23 cellular contexts compared by ENCODE assay signal in the genomic region with DNA sequence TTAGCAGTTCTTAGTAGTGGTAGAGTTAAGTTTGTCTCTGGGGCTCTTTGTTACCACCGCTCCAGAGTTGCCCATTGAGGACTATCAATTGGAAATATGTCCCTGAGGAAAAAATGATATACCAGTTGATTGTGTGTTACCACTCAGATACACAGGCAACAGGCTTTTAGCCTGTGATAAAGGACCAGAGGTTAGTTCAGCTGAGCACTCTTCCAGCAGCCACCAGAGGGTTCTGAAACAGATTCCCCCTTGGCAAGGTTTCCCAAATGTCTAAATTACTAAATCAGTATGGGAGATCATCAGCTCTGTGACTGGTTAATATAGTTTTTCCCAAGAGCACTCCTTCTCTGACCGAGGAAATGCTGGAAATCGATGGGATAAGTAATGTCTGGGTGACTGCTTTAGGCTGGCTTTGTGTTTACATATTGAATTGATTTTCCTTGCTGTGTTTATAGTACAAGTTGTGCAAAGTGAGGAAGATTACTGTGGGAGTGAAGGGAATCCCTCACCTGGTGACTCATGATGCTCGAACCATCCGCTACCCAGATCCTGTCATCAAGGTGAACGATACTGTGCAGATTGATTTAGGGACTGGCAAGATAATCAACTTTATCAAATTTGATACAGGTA. TPM values are rescaled to one million over a fixed set of nuclear protein-coding genes. Genes with fewer than 3 reads are reported as not detected.
DNase-seq lines count a peak whose midpoint lies in the region; ATAC-seq and FAIRE-seq lines count a peak whose summit lies in the region.
"Had no signal": no experiment of that assay in that cellular context is flagged by ENCODE, and none has a peak within 500 bp of the region (broad histone marks: within the 10 kb centered on the region; RNA-seq: fewer than 3 reads in every experiment).

No MANE protein-coding gene starts in this region.

- WGBS in small intestine, 3 donors, result 71 to 85% methylated on average over 6 of the region's 6 CpGs; no CpG with 5 or more reads in 1 of the 3 donors

- no peak for FAIRE-seq in small intestine (lab: Jason Lieb, UNC)
- FAIRE-seq: GM12878, H1, HTR-8/SVneo had no signal

- no peaks in the 10 kb centered on the region for H3K9me3 Mint-ChIP-seq in T-helper 2 cell treated with Interferon-gamma antibody and Interleukin-4, amounts not matched to agents 5 μg/mL and 100 μg/mL, for 36 hours
- no peaks in the 10 kb centered on the region for H3K9me3 Mint-ChIP-seq in stimulated activated naive CD8-positive, alpha-beta T cell treated with anti-CD3 and anti-CD28 coated beads, Interleukin-15, Interleukin-2, amounts not matched to agents 100 ng/mL and 50 ng/mL, for 24 hours
- H3K9me3 Mint-ChIP-seq: CD14-positive monocyte; CD8-positive, alpha-beta memory T cell; H9; IgD-negative memory B cell had no signal

- peaks cover 0 to 8% of the 10 kb centered on the region in 2 donors for H3K36me3 ChIP-seq in small intestine (ENCODE audit: control insufficient read depth in 2 of 2, insufficient read depth in 2 of 2, low read length in 2 of 2)
- H3K36me3 ChIP-seq: BLaER1 had no signal

- H3K27me3 Mint-ChIP-seq in T-helper 2 cell treated with Interferon-gamma antibody and Interleukin-4, amounts not matched to agents 5 μg/mL and 100 μg/mL, for 36 hours (ENCODE audit: low read depth), result no peaks in the 10 kb centered on the region
- no peaks in the 10 kb centered on the region for H3K27me3 Mint-ChIP-seq in stimulated activated naive CD8-positive, alpha-beta T cell treated with anti-CD3 and anti-CD28 coated beads, Interleukin-15, Interleukin-2, amounts not matched to agents 100 ng/mL and 50 ng/mL, for 24 hours
- H3K27me3 Mint-ChIP-seq: CD8-positive, alpha-beta memory T cell; IgD-negative memory B cell had no signal

- peak overlapping the region; percentile 43 for H3K27ac Mint-ChIP-seq in T-helper 2 cell treated with Interferon-gamma antibody and Interleukin-4, amounts not matched to agents 5 μg/mL and 100 μg/mL, for 36 hours
- peak overlapping the region; percentile 13 for H3K27ac Mint-ChIP-seq in stimulated activated naive CD8-positive, alpha-beta T cell treated with anti-CD3 and anti-CD28 coated beads, Interleukin-15, Interleukin-2, amounts not matched to agents 100 ng/mL and 50 ng/mL, for 24 hours
- H3K27ac Mint-ChIP-seq: H9, IgD-negative memory B cell had no signal

- H3K36me3 Mint-ChIP-seq in T-helper 2 cell treated with Interferon-gamma antibody and Interleukin-4, amounts not matched to agents 5 μg/mL and 100 μg/mL, for 36 hours (ENCODE audit: low read depth), result peaks cover 81% of the 10 kb centered on the region
- H3K36me3 Mint-ChIP-seq in stimulated activated naive CD8-positive, alpha-beta T cell treated with anti-CD3 and anti-CD28 coated beads, Interleukin-15, Interleukin-2, amounts not matched to agents 100 ng/mL and 50 ng/mL, for 24 hours (ENCODE audit: low read depth), result peaks cover 85% of the 10 kb centered on the region
- H3K36me3 Mint-ChIP-seq: IgD-negative memory B cell had no signal

- ATAC-seq in stimulated activated naive CD8-positive, alpha-beta T cell treated with anti-CD3 and anti-CD28 coated beads, Interleukin-15, Interleukin-2, amounts not matched to agents 100 U/mL and 50 U/mL, for 24 hours, result no peak
- ATAC-seq: GM12878 had no signal

- H3K4me3 Mint-ChIP-seq in T-helper 2 cell treated with Interferon-gamma antibody and Interleukin-4, amounts not matched to agents 5 μg/mL and 100 μg/mL, for 36 hours, result no peak overlapping the region
- no peak overlapping the region for H3K4me3 Mint-ChIP-seq in stimulated activated naive CD8-positive, alpha-beta T cell treated with anti-CD3 and anti-CD28 coated beads, Interleukin-15, Interleukin-2, amounts not matched to agents 100 ng/mL and 50 ng/mL, for 24 hours
- H3K4me3 Mint-ChIP-seq: CD14-positive monocyte; CD8-positive, alpha-beta memory T cell; H9; IgD-negative memory B cell had no signal

- H3K4me1 ChIP-seq in small intestine (ENCODE audit: control insufficient read depth in 2 of 2, insufficient read depth in 1 of 2, low read depth in 1 of 2, low read length in 1 of 2), result no peaks in the 10 kb centered on the region
- H3K4me1 ChIP-seq: BLaER1 had no signal

- H3K4me3 ChIP-seq in small intestine (ENCODE audit: low read depth in 1 of 2, low read length in 2 of 2), result no peak overlapping the region
- H3K4me3 ChIP-seq: BLaER1, GM12878 had no signal

- no peak overlapping the region for H3K27ac ChIP-seq in small intestine (ENCODE audit: low read depth in 1 of 2, low read length in 1 of 2)
- H3K27ac ChIP-seq: BLaER1 had no signal

- H3K9me3 ChIP-seq in small intestine (ENCODE audit: control insufficient read depth, low read depth), result no peaks in the 10 kb centered on the region
- H3K9me3 ChIP-seq: BLaER1 had no signal

- peaks cover 50% of the 10 kb centered on the region for H3K4me1 Mint-ChIP-seq in T-helper 2 cell treated with Interferon-gamma antibody and Interleukin-4, amounts not matched to agents 5 μg/mL and 100 μg/mL, for 36 hours (ENCODE audit: low read depth)
- H3K4me1 Mint-ChIP-seq in stimulated activated naive CD8-positive, alpha-beta T cell treated with anti-CD3 and anti-CD28 coated beads, Interleukin-15, Interleukin-2, amounts not matched to agents 100 ng/mL and 50 ng/mL, for 24 hours (ENCODE audit: low read depth), result peaks cover 88% of the 10 kb centered on the region
- H3K4me1 Mint-ChIP-seq: H9, IgD-negative memory B cell had no signal

- no peak for DNase-seq in T-helper 2 cell treated with Interferon-gamma antibody and Interleukin-4, amounts not matched to agents 5 μg/mL and 100 μg/mL, for 36 hours (ENCODE audit: low spot score)
- DNase-seq in T-helper 2 cell, result no peak
- DNase-seq in stimulated activated naive CD8-positive, alpha-beta T cell treated with anti-CD3 and anti-CD28 coated beads, Interleukin-15, Interleukin-2, amounts not matched to agents 100 U/mL and 50 U/mL, for 24 hours, result no peak
- DNase-seq in amniotic epithelial cell (ENCODE audit: low read depth), result peak; percentile 20
- DNase-seq in small intestine, result peak; percentile 5
- no peak for DNase-seq in iPS-NIHi11 (ENCODE audit: low spot score)
- no peak for DNase-seq in cerebellum (ENCODE audit: low spot score)
- DNase-seq: 8988T; CD8-positive, alpha-beta memory T cell; COR-L47; DMS 273 treated with DMSO at 0.1 percent for 48 hours; DMS53; DND-41; EL; H9 had no signal

- H3K27me3 ChIP-seq in small intestine (ENCODE audit: control insufficient read depth in 2 of 2, insufficient read depth in 2 of 2, low read length in 2 of 2), result no peaks in the 10 kb centered on the region
- H3K27me3 ChIP-seq: BLaER1 had no signal

RNA-seq across cellular contexts. Expression of a gene that starts 12.9 kb away (rescaled TPM):
- polyA plus RNA-seq in small intestine, result 100 to 1,000 TPM in 2 of 3 donors, 1 to 10 TPM in 1; 8.9 to 423 (median 309) TPM
- 0.64 TPM for total RNA-seq in cerebellum
- total RNA-seq: A673, H9 had no signal
- polyA plus RNA-seq: CD14-positive monocyte; CD8-positive, alpha-beta memory T cell; IgD-negative memory B cell had no signal

Comparison
In these comparisons a context has a peak if more than half of its experiments do, and no peak if none do; other contexts are left out.
1. DNase-seq: peak in amniotic epithelial cell (single experiment) and small intestine (single experiment); none in T-helper 2 cell treated with Interferon-gamma antibody and Interleukin-4, amounts not matched to agents 5 μg/mL and 100 μg/mL, for 36 hours (single experiment), T-helper 2 cell (0 of 5), stimulated activated naive CD8-positive, alpha-beta T cell treated with anti-CD3 and anti-CD28 coated beads, Interleukin-15, Interleukin-2, amounts not matched to agents 100 U/mL and 50 U/mL, for 24 hours (single experiment), iPS-NIHi11 (single experiment) and cerebellum (single experiment).